ENCODE assay signal across 22 cellular contexts in the genomic region with DNA sequence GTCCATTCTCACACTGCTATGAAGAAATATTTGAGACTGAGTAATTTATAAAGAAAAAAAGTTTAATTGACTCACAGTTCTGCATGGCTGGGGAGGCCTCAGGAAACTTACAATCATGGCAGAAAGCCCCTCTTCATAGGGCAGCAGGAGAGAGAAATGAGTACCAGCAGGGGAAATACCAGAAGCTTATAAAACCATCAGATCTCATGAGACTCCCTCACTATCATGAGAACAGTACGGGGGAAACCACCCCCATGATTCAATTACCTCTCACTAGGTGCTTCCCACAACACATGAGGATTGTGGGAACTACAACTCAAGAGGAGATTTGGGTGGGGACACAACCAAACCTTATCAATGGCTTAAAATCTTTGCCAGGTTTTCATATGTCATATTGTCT.
"Had no signal": no experiment of that assay in that cellular context is flagged by ENCODE, and none has a peak within 500 bp of the region (broad histone marks: within the 10 kb centered on the region; RNA-seq: fewer than 3 reads in every experiment).

No MANE protein-coding gene starts in this region.

- DNase-seq: activated CD4-positive, alpha-beta T cell treated with anti-CD3 and anti-CD28 coated beads, Interleukin-2, amount 50 U/mL, for 1 hour; activated CD8-positive, alpha-beta memory T cell treated with anti-CD3 and anti-CD28 coated beads for 24 hours; activated gamma-delta T cell treated with Interleukin-2 at 50 U/mL for 16 hours; activated naive CD8-positive, alpha-beta T cell treated with anti-CD3 and anti-CD28 coated beads, Interleukin-2, amount 10 ng/mL, durations not matched to agents 7 days and 5 days; amniotic stem cell; brain microvascular endothelial cell; cortex of kidney; foreskin fibroblast; heart left ventricle; hypothalamus; immature natural killer cell; mesenchymal stem cell; right cardiac atrium; stimulated activated CD4-positive, alpha-beta T cell treated with anti-CD3 and anti-CD28 coated beads, Interleukin-15, amount 100 ng/mL, for 24 hours; stimulated activated CD4-positive, alpha-beta T cell treated with anti-CD3 and anti-CD28 coated beads, Interleukin-2, amount 100 ng/mL, for 24 hours; stimulated activated naive CD4-positive, alpha-beta T cell treated with Interleukin-2 at 50 U/mL for 16 hours; T-helper 1 cell; trophoblast cell had no signal

- ATAC-seq: heart left ventricle; natural killer cell treated with Interleukin-12 subunit alpha and Interleukin-12 subunit beta and Interleukin-15 and Interleukin-18, amount 100 ng/mL, for 72 hours; right cardiac atrium had no signal

- H3K4me3 Mint-ChIP-seq: activated naive CD8-positive, alpha-beta T cell treated with anti-CD3 and anti-CD28 coated beads, Interleukin-2, amount 10 ng/mL, durations not matched to agents 7 days and 5 days; immature natural killer cell; natural killer cell treated with Interleukin-12 subunit alpha and Interleukin-12 subunit beta and Interleukin-15 and Interleukin-18, amount 100 ng/mL, for 72 hours; T-helper 2 cell treated with Interferon-gamma antibody and Interleukin-4, amounts not matched to agents 5 μg/mL and 100 μg/mL, for 36 hours had no signal

- H3K4me1 Mint-ChIP-seq: activated naive CD8-positive, alpha-beta T cell treated with anti-CD3 and anti-CD28 coated beads, Interleukin-2, amount 10 ng/mL, durations not matched to agents 7 days and 5 days; immature natural killer cell had no signal

- H3K27ac Mint-ChIP-seq: activated naive CD8-positive, alpha-beta T cell treated with anti-CD3 and anti-CD28 coated beads, Interleukin-2, amount 10 ng/mL, durations not matched to agents 7 days and 5 days; immature natural killer cell; natural killer cell treated with Interleukin-12 subunit alpha and Interleukin-12 subunit beta and Interleukin-15 and Interleukin-18, amount 100 ng/mL, for 72 hours; T-helper 2 cell treated with Interferon-gamma antibody and Interleukin-4, amounts not matched to agents 5 μg/mL and 100 μg/mL, for 36 hours had no signal

- H3K9me3 Mint-ChIP-seq: activated naive CD8-positive, alpha-beta T cell treated with anti-CD3 and anti-CD28 coated beads, Interleukin-2, amount 10 ng/mL, durations not matched to agents 7 days and 5 days; natural killer cell treated with Interleukin-12 subunit alpha and Interleukin-12 subunit beta and Interleukin-15 and Interleukin-18, amount 100 ng/mL, for 72 hours; T-helper 2 cell treated with Interferon-gamma antibody and Interleukin-4, amounts not matched to agents 5 μg/mL and 100 μg/mL, for 36 hours had no signal

- H3K36me3 Mint-ChIP-seq: activated naive CD8-positive, alpha-beta T cell treated with anti-CD3 and anti-CD28 coated beads, Interleukin-2, amount 10 ng/mL, durations not matched to agents 7 days and 5 days; natural killer cell treated with Interleukin-12 subunit alpha and Interleukin-12 subunit beta and Interleukin-15 and Interleukin-18, amount 100 ng/mL, for 72 hours had no signal

- H3K4me3 ChIP-seq: heart left ventricle, thoracic aorta, vagina had no signal
